In genomic region chr17:37358098-37358829, GRCh38 we compare ENCODE assay signal across 1 cellular context.
TF ChIP-seq lines count a peak whose summit lies in the region.

No MANE protein-coding gene starts in this region.

TF ChIP-seq in K562, 482 proteins besides CTCF, POLR2A, EP300 and RAD21 (continued from another document and continues in another):
- no peak for TF ChIP-seq SMARCC2 (IDR thresholded peaks at IDR 0.05; ENCODE audit: low read depth)
- no peak for TF ChIP-seq CREB3L1 (IDR thresholded peaks at IDR 0.05; ENCODE audit: borderline replicate concordance, low read depth)
- no peak for TF ChIP-seq GATAD2A (IDR thresholded peaks at IDR 0.05)
- TF ChIP-seq CBX2 (IDR thresholded peaks at IDR 0.05; ENCODE audit: insufficient read depth, low read length, poor library complexity, severe bottlenecking): no peak
- no peak for TF ChIP-seq ZNF212 (CRISPR knock-in tag; IDR thresholded peaks at IDR 0.05)
- TF ChIP-seq PYGO2 (tag; IDR thresholded peaks at IDR 0.05): no peak
- peak; percentile 46; the same call in 1 of the 2 replicates for TF ChIP-seq POLR2AphosphoS5 (IDR thresholded peaks at IDR 0.05; ENCODE audit: control insufficient read depth, insufficient read depth, low read depth, low read length)
- TF ChIP-seq ETS1 (conservative IDR thresholded peaks at IDR 0.05; ENCODE audit: control insufficient read depth, low read depth, low read length): no peak; the same call in 1 of the 2 replicates
- no peak for TF ChIP-seq ATF1 (CRISPR knock-in tag; IDR thresholded peaks at IDR 0.05)
- TF ChIP-seq ATF1 (tag; IDR thresholded peaks at IDR 0.05): no peak
- TF ChIP-seq, protein P1, sequence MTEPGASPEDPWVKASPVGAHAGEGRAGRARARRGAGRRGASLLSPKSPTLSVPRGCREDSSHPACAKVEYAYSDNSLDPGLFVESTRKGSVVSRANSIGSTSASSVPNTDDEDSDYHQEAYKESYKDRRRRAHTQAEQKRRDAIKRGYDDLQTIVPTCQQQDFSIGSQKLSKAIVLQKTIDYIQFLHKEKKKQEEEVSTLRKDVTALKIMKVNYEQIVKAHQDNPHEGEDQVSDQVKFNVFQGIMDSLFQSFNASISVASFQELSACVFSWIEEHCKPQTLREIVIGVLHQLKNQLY (CRISPR knock-in tag; conservative IDR thresholded peaks at IDR 0.05): no peak
- TF ChIP-seq, protein P2, sequence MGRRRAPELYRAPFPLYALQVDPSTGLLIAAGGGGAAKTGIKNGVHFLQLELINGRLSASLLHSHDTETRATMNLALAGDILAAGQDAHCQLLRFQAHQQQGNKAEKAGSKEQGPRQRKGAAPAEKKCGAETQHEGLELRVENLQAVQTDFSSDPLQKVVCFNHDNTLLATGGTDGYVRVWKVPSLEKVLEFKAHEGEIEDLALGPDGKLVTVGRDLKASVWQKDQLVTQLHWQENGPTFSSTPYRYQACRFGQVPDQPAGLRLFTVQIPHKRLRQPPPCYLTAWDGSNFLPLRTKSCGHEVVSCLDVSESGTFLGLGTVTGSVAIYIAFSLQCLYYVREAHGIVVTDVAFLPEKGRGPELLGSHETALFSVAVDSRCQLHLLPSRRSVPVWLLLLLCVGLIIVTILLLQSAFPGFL (CRISPR knock-in tag; IDR thresholded peaks at IDR 0.05): no peak
- TF ChIP-seq GTF2E2 (tag; IDR thresholded peaks at IDR 0.05): no peak
- no peak for TF ChIP-seq HOXB6 (CRISPR knock-in tag; IDR thresholded peaks at IDR 0.05; ENCODE audit: borderline replicate concordance)
- TF ChIP-seq TFE3 (CRISPR knock-in tag; IDR thresholded peaks at IDR 0.05): no peak
- TF ChIP-seq, protein P3, sequence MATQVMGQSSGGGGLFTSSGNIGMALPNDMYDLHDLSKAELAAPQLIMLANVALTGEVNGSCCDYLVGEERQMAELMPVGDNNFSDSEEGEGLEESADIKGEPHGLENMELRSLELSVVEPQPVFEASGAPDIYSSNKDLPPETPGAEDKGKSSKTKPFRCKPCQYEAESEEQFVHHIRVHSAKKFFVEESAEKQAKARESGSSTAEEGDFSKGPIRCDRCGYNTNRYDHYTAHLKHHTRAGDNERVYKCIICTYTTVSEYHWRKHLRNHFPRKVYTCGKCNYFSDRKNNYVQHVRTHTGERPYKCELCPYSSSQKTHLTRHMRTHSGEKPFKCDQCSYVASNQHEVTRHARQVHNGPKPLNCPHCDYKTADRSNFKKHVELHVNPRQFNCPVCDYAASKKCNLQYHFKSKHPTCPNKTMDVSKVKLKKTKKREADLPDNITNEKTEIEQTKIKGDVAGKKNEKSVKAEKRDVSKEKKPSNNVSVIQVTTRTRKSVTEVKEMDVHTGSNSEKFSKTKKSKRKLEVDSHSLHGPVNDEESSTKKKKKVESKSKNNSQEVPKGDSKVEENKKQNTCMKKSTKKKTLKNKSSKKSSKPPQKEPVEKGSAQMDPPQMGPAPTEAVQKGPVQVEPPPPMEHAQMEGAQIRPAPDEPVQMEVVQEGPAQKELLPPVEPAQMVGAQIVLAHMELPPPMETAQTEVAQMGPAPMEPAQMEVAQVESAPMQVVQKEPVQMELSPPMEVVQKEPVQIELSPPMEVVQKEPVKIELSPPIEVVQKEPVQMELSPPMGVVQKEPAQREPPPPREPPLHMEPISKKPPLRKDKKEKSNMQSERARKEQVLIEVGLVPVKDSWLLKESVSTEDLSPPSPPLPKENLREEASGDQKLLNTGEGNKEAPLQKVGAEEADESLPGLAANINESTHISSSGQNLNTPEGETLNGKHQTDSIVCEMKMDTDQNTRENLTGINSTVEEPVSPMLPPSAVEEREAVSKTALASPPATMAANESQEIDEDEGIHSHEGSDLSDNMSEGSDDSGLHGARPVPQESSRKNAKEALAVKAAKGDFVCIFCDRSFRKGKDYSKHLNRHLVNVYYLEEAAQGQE (CRISPR knock-in tag; IDR thresholded peaks at IDR 0.05; ENCODE audit: low read depth): no peak
- TF ChIP-seq ZBTB49 (CRISPR knock-in tag; IDR thresholded peaks at IDR 0.05; ENCODE audit: borderline replicate concordance): no peak
- TF ChIP-seq HDAC2 (IDR thresholded peaks at IDR 0.05): peak; percentile 83; the same call in 1 of the 2 replicates
- TF ChIP-seq, protein P4, sequence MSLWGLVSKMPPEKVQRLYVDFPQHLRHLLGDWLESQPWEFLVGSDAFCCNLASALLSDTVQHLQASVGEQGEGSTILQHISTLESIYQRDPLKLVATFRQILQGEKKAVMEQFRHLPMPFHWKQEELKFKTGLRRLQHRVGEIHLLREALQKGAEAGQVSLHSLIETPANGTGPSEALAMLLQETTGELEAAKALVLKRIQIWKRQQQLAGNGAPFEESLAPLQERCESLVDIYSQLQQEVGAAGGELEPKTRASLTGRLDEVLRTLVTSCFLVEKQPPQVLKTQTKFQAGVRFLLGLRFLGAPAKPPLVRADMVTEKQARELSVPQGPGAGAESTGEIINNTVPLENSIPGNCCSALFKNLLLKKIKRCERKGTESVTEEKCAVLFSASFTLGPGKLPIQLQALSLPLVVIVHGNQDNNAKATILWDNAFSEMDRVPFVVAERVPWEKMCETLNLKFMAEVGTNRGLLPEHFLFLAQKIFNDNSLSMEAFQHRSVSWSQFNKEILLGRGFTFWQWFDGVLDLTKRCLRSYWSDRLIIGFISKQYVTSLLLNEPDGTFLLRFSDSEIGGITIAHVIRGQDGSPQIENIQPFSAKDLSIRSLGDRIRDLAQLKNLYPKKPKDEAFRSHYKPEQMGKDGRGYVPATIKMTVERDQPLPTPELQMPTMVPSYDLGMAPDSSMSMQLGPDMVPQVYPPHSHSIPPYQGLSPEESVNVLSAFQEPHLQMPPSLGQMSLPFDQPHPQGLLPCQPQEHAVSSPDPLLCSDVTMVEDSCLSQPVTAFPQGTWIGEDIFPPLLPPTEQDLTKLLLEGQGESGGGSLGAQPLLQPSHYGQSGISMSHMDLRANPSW (CRISPR knock-in tag; IDR thresholded peaks at IDR 0.05): no peak
- TF ChIP-seq KLF1 (tag; IDR thresholded peaks at IDR 0.05): no peak
- TF ChIP-seq ZBTB7A (IDR thresholded peaks at IDR 0.05; ENCODE audit: borderline replicate concordance, control insufficient read depth, low read depth, low read length): peak; percentile 42; the same call in 1 of the 2 replicates
- no peak for TF ChIP-seq FIP1L1 (IDR thresholded peaks at IDR 0.05; ENCODE audit: low read depth, low read length, poor library complexity, severe bottlenecking)
- TF ChIP-seq ZNF124 (CRISPR knock-in tag; IDR thresholded peaks at IDR 0.05): no peak
- TF ChIP-seq, protein P5, sequence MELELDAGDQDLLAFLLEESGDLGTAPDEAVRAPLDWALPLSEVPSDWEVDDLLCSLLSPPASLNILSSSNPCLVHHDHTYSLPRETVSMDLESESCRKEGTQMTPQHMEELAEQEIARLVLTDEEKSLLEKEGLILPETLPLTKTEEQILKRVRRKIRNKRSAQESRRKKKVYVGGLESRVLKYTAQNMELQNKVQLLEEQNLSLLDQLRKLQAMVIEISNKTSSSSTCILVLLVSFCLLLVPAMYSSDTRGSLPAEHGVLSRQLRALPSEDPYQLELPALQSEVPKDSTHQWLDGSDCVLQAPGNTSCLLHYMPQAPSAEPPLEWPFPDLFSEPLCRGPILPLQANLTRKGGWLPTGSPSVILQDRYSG (tag; conservative IDR thresholded peaks at IDR 0.05; ENCODE audit: low read depth): no peak
- no peak for TF ChIP-seq HIVEP1 (CRISPR knock-in tag; IDR thresholded peaks at IDR 0.05)
- no peak for TF ChIP-seq RBM15 (IDR thresholded peaks at IDR 0.05; ENCODE audit: insufficient read depth, low read length)
- TF ChIP-seq RHOXF2B (CRISPR knock-in tag; conservative IDR thresholded peaks at IDR 0.05): no peak
- TF ChIP-seq POU5F1 (IDR thresholded peaks at IDR 0.05; ENCODE audit: borderline replicate concordance, low read depth, low read length, partially characterized antibody): no peak
- TF ChIP-seq IFI16 (CRISPR knock-in tag; IDR thresholded peaks at IDR 0.05): no peak
- TF ChIP-seq THRA (IDR thresholded peaks at IDR 0.05): no peak
- TF ChIP-seq ZNF785 (CRISPR knock-in tag; IDR thresholded peaks at IDR 0.05): no peak
- TF ChIP-seq LCOR (CRISPR knock-in tag; IDR thresholded peaks at IDR 0.05): no peak
- TF ChIP-seq SP1 (CRISPR knock-in tag; IDR thresholded peaks at IDR 0.05): no peak
- TF ChIP-seq, protein P6, sequence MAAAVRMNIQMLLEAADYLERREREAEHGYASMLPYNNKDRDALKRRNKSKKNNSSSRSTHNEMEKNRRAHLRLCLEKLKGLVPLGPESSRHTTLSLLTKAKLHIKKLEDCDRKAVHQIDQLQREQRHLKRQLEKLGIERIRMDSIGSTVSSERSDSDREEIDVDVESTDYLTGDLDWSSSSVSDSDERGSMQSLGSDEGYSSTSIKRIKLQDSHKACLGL (CRISPR knock-in tag; IDR thresholded peaks at IDR 0.05; ENCODE audit: borderline replicate concordance, poor library complexity, severe bottlenecking): peak; percentile 37
- TF ChIP-seq ZNF311 (CRISPR knock-in tag; IDR thresholded peaks at IDR 0.05): no peak
- TF ChIP-seq, protein P7, sequence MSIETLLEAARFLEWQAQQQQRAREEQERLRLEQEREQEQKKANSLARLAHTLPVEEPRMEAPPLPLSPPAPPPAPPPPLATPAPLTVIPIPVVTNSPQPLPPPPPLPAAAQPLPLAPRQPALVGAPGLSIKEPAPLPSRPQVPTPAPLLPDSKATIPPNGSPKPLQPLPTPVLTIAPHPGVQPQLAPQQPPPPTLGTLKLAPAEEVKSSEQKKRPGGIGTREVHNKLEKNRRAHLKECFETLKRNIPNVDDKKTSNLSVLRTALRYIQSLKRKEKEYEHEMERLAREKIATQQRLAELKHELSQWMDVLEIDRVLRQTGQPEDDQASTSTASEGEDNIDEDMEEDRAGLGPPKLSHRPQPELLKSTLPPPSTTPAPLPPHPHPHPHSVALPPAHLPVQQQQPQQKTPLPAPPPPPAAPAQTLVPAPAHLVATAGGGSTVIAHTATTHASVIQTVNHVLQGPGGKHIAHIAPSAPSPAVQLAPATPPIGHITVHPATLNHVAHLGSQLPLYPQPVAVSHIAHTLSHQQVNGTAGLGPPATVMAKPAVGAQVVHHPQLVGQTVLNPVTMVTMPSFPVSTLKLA (conservative IDR thresholded peaks at IDR 0.05): peak; percentile 94 to 96; a peak in 2 of 4 replicates
- no peak for TF ChIP-seq SAFB2 (IDR thresholded peaks at IDR 0.05; ENCODE audit: borderline replicate concordance, low read depth, low read length, severe bottlenecking)
- no peak for TF ChIP-seq ILF3 (IDR thresholded peaks at IDR 0.05; ENCODE audit: borderline replicate concordance)
- no peak for TF ChIP-seq ZKSCAN1 (IDR thresholded peaks at IDR 0.05; ENCODE audit: low read depth, low read length)
- TF ChIP-seq USF1 (CRISPR knock-in tag; IDR thresholded peaks at IDR 0.05): peak; percentile 52
